26 cellular contexts compared by ENCODE assay signal in the genomic region with DNA sequence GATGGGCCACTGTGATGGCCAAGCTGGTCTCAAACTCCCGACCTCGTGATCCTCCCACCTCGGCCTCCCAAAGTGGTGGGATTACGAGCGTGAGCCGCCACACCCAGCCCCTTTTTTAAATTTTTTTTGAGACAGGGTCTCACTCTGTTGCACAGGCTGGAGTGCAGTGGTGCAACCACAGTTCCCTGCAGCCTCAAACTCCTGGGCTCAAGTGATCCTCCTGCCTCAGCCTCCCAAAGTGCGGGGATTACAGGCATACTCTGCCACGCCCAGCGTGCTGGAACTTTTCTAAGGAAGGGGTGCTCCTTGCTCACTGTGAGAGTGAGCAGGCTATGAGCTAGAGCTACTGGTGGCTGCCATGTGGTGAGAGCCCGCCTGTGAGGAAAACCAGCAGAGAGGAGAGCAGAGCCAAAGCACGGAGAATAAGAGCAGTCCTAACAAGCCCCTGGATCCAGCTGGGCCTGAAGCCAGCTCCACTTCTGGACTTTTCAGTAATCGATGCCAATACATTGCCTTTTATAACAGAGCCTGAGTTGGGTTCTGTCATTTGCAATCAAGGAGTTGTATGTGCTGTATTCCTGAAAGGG.
DNase-seq lines count a peak whose midpoint lies in the region; ATAC-seq, FAIRE-seq and TF ChIP-seq lines count a peak whose summit lies in the region.
"Had no signal": no experiment of that assay in that cellular context is flagged by ENCODE, and none has a peak within 500 bp of the region (broad histone marks: within the 10 kb centered on the region; RNA-seq: fewer than 3 reads in every experiment).

No MANE protein-coding gene starts in this region.

- H3K27me3 Mint-ChIP-seq in activated CD4-positive, alpha-beta memory T cell treated with anti-CD3 and anti-CD28 coated beads for 36 hours: peaks cover 32% of the 10 kb centered on the region
- H3K27me3 Mint-ChIP-seq in activated CD4-positive, alpha-beta memory T cell treated with anti-CD3 and anti-CD28 coated beads, Interleukin-2, amount 10 ng/mL, durations not matched to agents 7 days and 5 days: peaks cover 33% of the 10 kb centered on the region
- peaks cover 11% of the 10 kb centered on the region for H3K27me3 Mint-ChIP-seq in brain

- H3K79me2 ChIP-seq in HepG2 (ENCODE audit: insufficient read depth, low read length) (no peaks in the 10 kb centered on the region), MM.1S (ENCODE audit: low read length) (no peaks in the 10 kb centered on the region)

- H3K36me3 Mint-ChIP-seq in activated CD4-positive, alpha-beta memory T cell treated with anti-CD3 and anti-CD28 coated beads for 36 hours: no peaks in the 10 kb centered on the region
- no peaks in the 10 kb centered on the region for H3K36me3 Mint-ChIP-seq in activated CD4-positive, alpha-beta memory T cell treated with anti-CD3 and anti-CD28 coated beads, Interleukin-2, amount 10 ng/mL, durations not matched to agents 7 days and 5 days (ENCODE audit: low read depth)
- H3K36me3 Mint-ChIP-seq in brain: no peaks in the 10 kb centered on the region
- H3K36me3 Mint-ChIP-seq: stimulated activated effector memory CD8-positive, alpha-beta T cell treated with anti-CD3 and anti-CD28 coated beads, Interleukin-12 subunit alpha, Interleukin-12 subunit beta, amount 100 ng/mL, for 72 hours had no signal

- H3K27me3 ChIP-seq in HepG2 (ENCODE audit: control insufficient read depth in 1 of 2, insufficient read depth in 2 of 2, low read length in 2 of 2) (peaks cover 6 to 89% of the 10 kb centered on the region in 2 experiments), MM.1S (replicated peaks; ENCODE audit: insufficient read depth, low read length) (peaks cover 97% of the 10 kb centered on the region)
- H3K27me3 ChIP-seq: colonic mucosa had no signal

- H2AFZ ChIP-seq in HepG2 (ENCODE audit: low read length) (no peak overlapping the region), MM.1S (ENCODE audit: low read length) (no peak overlapping the region)

- no peak for TF ChIP-seq RAD21 in HepG2 (CRISPR knock-in tag; IDR thresholded peaks at IDR 0.05)

- H3K4me1 ChIP-seq in HepG2 (ENCODE audit: insufficient read depth, low read length) (no peaks in the 10 kb centered on the region), MM.1S (ENCODE audit: low read length) (no peaks in the 10 kb centered on the region)
- H3K4me1 ChIP-seq: colonic mucosa, tibial nerve had no signal

- BruUV-seq in HepG2 (replicated peaks; lab: Mats Ljungman, UMichigan): no TSS peak

- no peaks in the 10 kb centered on the region for H3K4me1 Mint-ChIP-seq in activated CD4-positive, alpha-beta memory T cell treated with anti-CD3 and anti-CD28 coated beads for 36 hours (ENCODE audit: low read depth)
- H3K4me1 Mint-ChIP-seq in activated CD4-positive, alpha-beta memory T cell treated with anti-CD3 and anti-CD28 coated beads, Interleukin-2, amount 10 ng/mL, durations not matched to agents 7 days and 5 days: no peaks in the 10 kb centered on the region
- peaks cover 54% of the 10 kb centered on the region for H3K4me1 Mint-ChIP-seq in brain
- H3K4me1 Mint-ChIP-seq: stimulated activated effector memory CD8-positive, alpha-beta T cell treated with anti-CD3 and anti-CD28 coated beads, Interleukin-12 subunit alpha, Interleukin-12 subunit beta, amount 100 ng/mL, for 72 hours had no signal

- no peaks in the 10 kb centered on the region for H4K20me1 ChIP-seq in HepG2 (ENCODE audit: insufficient read depth, low read length)
- no peaks in the 10 kb centered on the region for H4K20me1 ChIP-seq in MM.1S (ENCODE audit: insufficient read depth, low read length)

- H3K9me2 ChIP-seq in MM.1S (replicated peaks; ENCODE audit: insufficient read depth, low read length): no peaks in the 10 kb centered on the region

- in situ Hi-C loops in HepG2 (cut with HindIII; ENCODE audit: extremely low pct_ligation_motif_present, low pct_unique_long_range_greater_than_20kb): no loop called here

- no peak for TF ChIP-seq EP300 in HepG2 (IDR thresholded peaks at IDR 0.05; ENCODE audit: low read depth in 2 of 2, low read length in 2 of 2)
- no peak for TF ChIP-seq EP300 in HepG2 (CRISPR knock-in tag; IDR thresholded peaks at IDR 0.05; ENCODE audit: borderline replicate concordance)

- peaks cover 7% of the 10 kb centered on the region for H3K9me3 Mint-ChIP-seq in activated CD4-positive, alpha-beta memory T cell treated with anti-CD3 and anti-CD28 coated beads for 36 hours
- peaks cover 5% of the 10 kb centered on the region for H3K9me3 Mint-ChIP-seq in activated CD4-positive, alpha-beta memory T cell treated with anti-CD3 and anti-CD28 coated beads, Interleukin-2, amount 10 ng/mL, durations not matched to agents 7 days and 5 days
- peaks cover 0 to 6% (median 4%) of the 10 kb centered on the region in 5 experiments for H3K9me3 Mint-ChIP-seq in brain
- H3K9me3 Mint-ChIP-seq: activated naive CD8-positive, alpha-beta T cell treated with anti-CD3 and anti-CD28 coated beads, Interleukin-2, amount 50 U/mL, for 24 hours; activated T-helper 2 cell treated with anti-CD3 and anti-CD28 coated beads, Interferon-gamma antibody, Interleukin-2, Interleukin-4, amounts not matched to agents 10 μg/mL and 5 μg/mL and 100 μg/mL, durations not matched to agents 14 hours and 24 hours and 36 hours; nephron; stimulated activated effector memory CD8-positive, alpha-beta T cell treated with anti-CD3 and anti-CD28 coated beads, Interleukin-12 subunit alpha, Interleukin-12 subunit beta, amount 100 ng/mL, for 72 hours had no signal

- H3K27ac Mint-ChIP-seq in activated CD4-positive, alpha-beta memory T cell treated with anti-CD3 and anti-CD28 coated beads for 36 hours: no peak overlapping the region
- H3K27ac Mint-ChIP-seq in activated CD4-positive, alpha-beta memory T cell treated with anti-CD3 and anti-CD28 coated beads, Interleukin-2, amount 10 ng/mL, durations not matched to agents 7 days and 5 days: no peak overlapping the region
- peak overlapping the region in 3 of 5 experiments; percentile 36 to 85 (median 45) for H3K27ac Mint-ChIP-seq in brain
- H3K27ac Mint-ChIP-seq: activated naive CD8-positive, alpha-beta T cell treated with anti-CD3 and anti-CD28 coated beads, Interleukin-2, amount 50 U/mL, for 24 hours; activated T-helper 2 cell treated with anti-CD3 and anti-CD28 coated beads, Interferon-gamma antibody, Interleukin-2, Interleukin-4, amounts not matched to agents 10 μg/mL and 5 μg/mL and 100 μg/mL, durations not matched to agents 14 hours and 24 hours and 36 hours; stimulated activated effector memory CD8-positive, alpha-beta T cell treated with anti-CD3 and anti-CD28 coated beads, Interleukin-12 subunit alpha, Interleukin-12 subunit beta, amount 100 ng/mL, for 72 hours had no signal

- WGBS in HepG2 (ENCODE audit: low lambda C conversion rate): 29% methylated on average over 12 of the region's 12 CpGs

- no peak overlapping the region for H3K4me3 Mint-ChIP-seq in activated CD4-positive, alpha-beta memory T cell treated with anti-CD3 and anti-CD28 coated beads for 36 hours
- no peak overlapping the region for H3K4me3 Mint-ChIP-seq in activated CD4-positive, alpha-beta memory T cell treated with anti-CD3 and anti-CD28 coated beads, Interleukin-2, amount 10 ng/mL, durations not matched to agents 7 days and 5 days
- no peak overlapping the region for H3K4me3 Mint-ChIP-seq in brain
- H3K4me3 Mint-ChIP-seq: activated naive CD8-positive, alpha-beta T cell treated with anti-CD3 and anti-CD28 coated beads, Interleukin-2, amount 50 U/mL, for 24 hours; nephron; stimulated activated effector memory CD8-positive, alpha-beta T cell treated with anti-CD3 and anti-CD28 coated beads, Interleukin-12 subunit alpha, Interleukin-12 subunit beta, amount 100 ng/mL, for 72 hours had no signal

- TF ChIP-seq POLR2A in HepG2 (IDR thresholded peaks at IDR 0.05; ENCODE audit: insufficient read depth in 1 of 2, low read depth in 2 of 2, low read length in 2 of 2): no peak

- POLR2A ChIA-PET in activated CD4-positive, alpha-beta memory T cell treated with anti-CD3 and anti-CD28 coated beads for 36 hours (lab: Charles Lee): no interaction called here
- POLR2A ChIA-PET in activated CD4-positive, alpha-beta memory T cell treated with anti-CD3 and anti-CD28 coated beads, Interleukin-2, amount 10 ng/mL, durations not matched to agents 7 days and 5 days (lab: Charles Lee): no interaction called here
- POLR2A ChIA-PET in HepG2 (lab: Yijun Ruan, JAX): no interaction called here

- TF ChIP-seq CTCF in brain (conservative IDR thresholded peaks at IDR 0.05) (no peak), HepG2 (CRISPR knock-in tag; IDR thresholded peaks at IDR 0.05) (no peak), MM.1S (IDR thresholded peaks at IDR 0.05; ENCODE audit: low read length) (no peak)

- H3K4me2 ChIP-seq in HepG2 (ENCODE audit: low read depth, low read length) (no peak overlapping the region), MM.1S (ENCODE audit: low read depth, low read length) (no peak overlapping the region)

- no peak for ATAC-seq in HepG2
- ATAC-seq: activated CD4-positive, CD25-positive, alpha-beta regulatory T cell treated with anti-CD3 and anti-CD28 coated beads, Interleukin-2, amount 50 U/mL, for 24 hours; activated naive CD8-positive, alpha-beta T cell treated with anti-CD3 and anti-CD28 coated beads, Interleukin-2, amount 50 U/mL, for 24 hours; left colon; Right ventricle myocardium inferior; stimulated activated effector memory CD8-positive, alpha-beta T cell treated with anti-CD3 and anti-CD28 coated beads, Interleukin-12 subunit alpha, Interleukin-12 subunit beta, amount 100 ng/mL, for 72 hours had no signal

- H3K9me3 ChIP-seq in HepG2 (ENCODE audit: low read length) (no peaks in the 10 kb centered on the region), MM.1S (replicated peaks; ENCODE audit: insufficient read depth, low read length) (no peaks in the 10 kb centered on the region)
- H3K9me3 ChIP-seq: colonic mucosa had no signal

- intact Hi-C loops in activated CD4-positive, alpha-beta memory T cell treated with anti-CD3 and anti-CD28 coated beads for 36 hours (cut with micrococcal nuclease): no loop called here
- intact Hi-C loops in HepG2 (cut with micrococcal nuclease; ENCODE audit: unreplicated experiment): no loop called here

- H3K9ac ChIP-seq in HepG2 (ENCODE audit: insufficient read depth, low read depth, low read length) (no peak overlapping the region), MM.1S (ENCODE audit: low read length) (no peak overlapping the region)

- CTCF ChIA-PET in activated CD4-positive, alpha-beta memory T cell treated with anti-CD3 and anti-CD28 coated beads for 36 hours (lab: Charles Lee): no interaction called here
- CTCF ChIA-PET in activated CD4-positive, alpha-beta memory T cell treated with anti-CD3 and anti-CD28 coated beads, Interleukin-2, amount 10 ng/mL, durations not matched to agents 7 days and 5 days (lab: Charles Lee): no interaction called here
- CTCF ChIA-PET in HepG2 (lab: Yijun Ruan, JAX; ENCODE audit: low intra/inter-chr PET ratio, low total read pairs): no interaction called here

- no peaks in the 10 kb centered on the region for H3F3A ChIP-seq in MM.1S (ENCODE audit: insufficient read depth, low read length)

- peak; percentile 3 for DNase-seq in activated CD4-positive, alpha-beta memory T cell treated with anti-CD3 and anti-CD28 coated beads for 36 hours
- DNase-seq in activated CD4-positive, alpha-beta memory T cell treated with anti-CD3 and anti-CD28 coated beads, Interleukin-2, amount 10 ng/mL, durations not matched to agents 7 days and 5 days: no peak
- no peak for DNase-seq in HepG2 (ENCODE audit: low spot score)
- no peak for DNase-seq in MM.1S
- DNase-seq in NCI-H1694 (lab: John Stamatoyannopoulos, UW): no peak
- DNase-seq in DMS53 (lab: John Stamatoyannopoulos, UW): no peak
- DNase-seq: activated naive CD8-positive, alpha-beta T cell treated with anti-CD3 and anti-CD28 coated beads, Interleukin-2, amount 50 U/mL, for 24 hours; brain microvascular endothelial cell; colonic mucosa; left colon; NCI-H1092; NCI-H1930; NCI-H226; NCI-H82; stimulated activated CD4-positive, alpha-beta T cell treated with anti-CD3 and anti-CD28 coated beads, Interleukin-1b, Interleukin-23, amount 100 ng/mL, for 48 hours; T1000 had no signal

- no peak overlapping the region for H3K27ac ChIP-seq in HepG2 (ENCODE audit: extremely low read length, insufficient read depth, low read length)
- H3K27ac ChIP-seq in temporal lobe (ENCODE audit: low read depth, low read length): peak overlapping the region; percentile 30
- H3K27ac ChIP-seq in MM.1S (ENCODE audit: low read length): no peak overlapping the region
- H3K27ac ChIP-seq: brain microvascular endothelial cell, colonic mucosa, tibial nerve had no signal

- no peak for FAIRE-seq in HepG2 (lab: Jason Lieb, UNC)
- FAIRE-seq: A204.1, GM19239 had no signal

- H3K36me3 ChIP-seq in HepG2 (replicated peaks in 1 of 2; ENCODE audit: control insufficient read depth in 1 of 2, insufficient read depth in 2 of 2, low read length in 2 of 2): no peaks in the 10 kb centered on the region
- H3K36me3 ChIP-seq in MM.1S (replicated peaks; ENCODE audit: insufficient read depth, low read length): no peaks in the 10 kb centered on the region
- H3K36me3 ChIP-seq: brain microvascular endothelial cell, colonic mucosa, tibial nerve had no signal

- no peak overlapping the region for H3K4me3 ChIP-seq in HepG2 (replicated peaks in 1 of 3; ENCODE audit: insufficient read depth in 1 of 3, low read depth in 2 of 3, low read length in 3 of 3)
- H3K4me3 ChIP-seq in MM.1S (ENCODE audit: low read length): no peak overlapping the region
- H3K4me3 ChIP-seq: colonic mucosa, tibial nerve had no signal

Comparison
In these comparisons a context has a peak if more than half of its experiments do, and no peak if none do; other contexts are left out.
1. H3K27ac Mint-ChIP-seq: peak in brain (3 of 5); none in activated CD4-positive, alpha-beta memory T cell treated with anti-CD3 and anti-CD28 coated beads for 36 hours (single experiment) and activated CD4-positive, alpha-beta memory T cell treated with anti-CD3 and anti-CD28 coated beads, Interleukin-2, amount 10 ng/mL, durations not matched to agents 7 days and 5 days (single experiment).